8 cellular contexts compared by ENCODE assay signal in genomic region chr9:38008168-38009034, GRCh38.
DNase-seq lines count a peak whose midpoint lies in the region; ATAC-seq and TF ChIP-seq lines count a peak whose summit lies in the region.

No MANE protein-coding gene starts in this region.

- no peaks in the 10 kb centered on the region for H3K36me3 Mint-ChIP-seq in brain

- peak; percentile 75 for ATAC-seq in GM18907 (IDR thresholded peaks at IDR 0.05; ENCODE audit: unreplicated experiment)
- peak; percentile 71 for ATAC-seq in HG03095 (IDR thresholded peaks at IDR 0.05; ENCODE audit: unreplicated experiment)
- ATAC-seq in PC-3 = peak; percentile 84
- peak; percentile 91 for ATAC-seq in left lobe of liver

- peaks cover 97% of the 10 kb centered on the region for H3K79me2 ChIP-seq in PC-3 (ENCODE audit: low read length)

- H3F3A ChIP-seq in PC-3 (ENCODE audit: low read length, unreplicated experiment) = peaks cover 10% of the 10 kb centered on the region

- no peaks in the 10 kb centered on the region for H3K27me3 Mint-ChIP-seq in brain

- H3K4me3 ChIP-seq in PC-3 (ENCODE audit: low read length) = no peak overlapping the region

- CTCF ChIA-PET in PC-3 (lab: Charles Lee) = interaction anchor here (0.8 kb wide), 1 partner anchor 9 kb away, joined by 5 read pairs; no protein-coding TSS in a partner anchor

- H3K27ac Mint-ChIP-seq in brain = peak overlapping the region; percentile 24 to 87 (median 55)

- no peak overlapping the region for H3K4me3 Mint-ChIP-seq in brain

- H3K4me2 ChIP-seq in PC-3 (ENCODE audit: low read length) = peak overlapping the region; percentile 71

- POLR2A ChIA-PET in PC-3 (lab: Charles Lee; ENCODE audit: unreplicated experiment) = no interaction called here

- intact Hi-C loops in PC-3 (cut with micrococcal nuclease) = loop anchor here (1.0 to 5.0 kb wide), 2 partner anchors 39 to 44 kb away; no protein-coding TSS in a partner anchor

- H3K9me3 ChIP-seq in PC-3 (ENCODE audit: low read length) = no peaks in the 10 kb centered on the region

- TF ChIP-seq CTCF in PC-3 (conservative IDR thresholded peaks at IDR 0.05; ENCODE audit: low read depth, low read length) (no peak), brain (conservative IDR thresholded peaks at IDR 0.05) (no peak)

- H3K9ac ChIP-seq in PC-3 (ENCODE audit: low read length) = peak overlapping the region; percentile 77

- no TSS peak for BruUV-seq in PC-3 (replicated peaks; lab: Mats Ljungman, UMichigan)

- H3K9me3 Mint-ChIP-seq in brain = no peaks in the 10 kb centered on the region

- no peak overlapping the region for H2AFZ ChIP-seq in PC-3 (ENCODE audit: low read length)

- peaks cover 76% of the 10 kb centered on the region for H3K4me1 Mint-ChIP-seq in brain

- no peaks in the 10 kb centered on the region for H4K20me1 ChIP-seq in PC-3 (ENCODE audit: low read length)

- no peaks in the 10 kb centered on the region for H3K9me2 ChIP-seq in PC-3 (replicated peaks; ENCODE audit: low read length)

- DNase-seq in AG08396 (ENCODE audit: low spot score) (peak; percentile 76), PC-3 (peak; percentile 94), left lobe of liver (ENCODE audit: low spot score) (peak; percentile 81), NCI-H510A treated with DMSO at 0.1 percent for 48 hours (lab: John Stamatoyannopoulos, UW) (no peak)
- DNase-seq in stimulated activated CD8-positive, alpha-beta memory T cell treated with anti-CD3 and anti-CD28 coated beads, Interleukin-4, amount 100 ng/mL, for 48 hours = peak; percentile 86

- H3K4me1 ChIP-seq in PC-3 (ENCODE audit: insufficient read depth, low read length) = peaks cover 57% of the 10 kb centered on the region

- H3K36me3 ChIP-seq in PC-3 (ENCODE audit: low read depth, low read length) = peaks cover 25% of the 10 kb centered on the region

- peak overlapping the region; percentile 99 for H3K27ac ChIP-seq in PC-3 (ENCODE audit: low read length)

- H3K27me3 ChIP-seq in PC-3 (ENCODE audit: low read length) = no peaks in the 10 kb centered on the region
